8 cellular contexts compared by ENCODE assay signal in genomic region chr7:135645296-135645904, GRCh38. TPM values are rescaled to one million over a fixed set of nuclear protein-coding genes. Genes with fewer than 3 reads are reported as not detected.
DNase-seq lines count a peak whose midpoint lies in the region; ATAC-seq, FAIRE-seq and TF ChIP-seq lines count a peak whose summit lies in the region.

No MANE protein-coding gene starts in this region.

- POLR2A ChIA-PET in CD4-positive, alpha-beta T cell (lab: Charles Lee): interaction anchor here (0.6 to 2.1 kb wide), 3 partner anchors 16 to 371 kb away, joined by 3 to 5 read pairs (median 5); partner anchors contain the start of gene STMP1
- POLR2A ChIA-PET in K562 (lab: Yijun Ruan, JAX): interaction anchor here (0.9 to 3.5 kb wide), 3 partner anchors 17 to 365 kb away, joined by 4 to 24 read pairs (median 6); partner anchors contain the start of gene STMP1

- H3K9me3 ChIP-seq in CD4-positive, alpha-beta T cell (ENCODE audit: control insufficient read depth, low read length): no peaks in the 10 kb centered on the region
- H3K9me3 ChIP-seq in K562 (replicated peaks; ENCODE audit: control insufficient read depth, insufficient read depth, low read depth, low read length) (no peaks in the 10 kb centered on the region), upper lobe of right lung (no peaks in the 10 kb centered on the region)

- H3K27ac ChIP-seq in CD4-positive, alpha-beta T cell (ENCODE audit: low read depth, low read length): no peak overlapping the region
- no peak overlapping the region for H3K27ac ChIP-seq in K562 (ENCODE audit: extremely low read depth, low read depth, low read length)
- no peak overlapping the region for H3K27ac ChIP-seq in upper lobe of right lung

- no peaks in the 10 kb centered on the region for H3K27me3 Mint-ChIP-seq in CD4-positive, alpha-beta T cell

- peak; percentile 92 for ATAC-seq in CD4-positive, alpha-beta T cell (ENCODE audit: poor library complexity)
- ATAC-seq in GM19043 (IDR thresholded peaks at IDR 0.05; ENCODE audit: low read depth, unreplicated experiment): peak; percentile 51
- peak; percentile 81 for ATAC-seq in K562
- ATAC-seq in upper lobe of right lung: peak; percentile 80
- ATAC-seq in HG02571 (IDR thresholded peaks at IDR 0.05; ENCODE audit: unreplicated experiment): no peak

- WGBS in K562 (ENCODE audit: insufficient coverage, low coverage, missing lambda C conversion rate): 64% methylated on average over 6 of the region's 6 CpGs

- H3K9me1 ChIP-seq in K562 (ENCODE audit: control insufficient read depth, insufficient read depth, low read length): no peaks in the 10 kb centered on the region

- CTCF ChIA-PET in CD4-positive, alpha-beta T cell (lab: Charles Lee): interaction anchor here (0.7 to 2.5 kb wide), 14 partner anchors 10 to 371 kb away, joined by 3 to 20 read pairs (median 4); partner anchors contain the start of gene STMP1
- CTCF ChIA-PET in K562 (lab: Yijun Ruan, JAX; ENCODE audit: low intra/inter-chr PET ratio): interaction anchor here (0.5 to 4.8 kb wide), 6 partner anchors 24 to 364 kb away, joined by 3 to 51 read pairs (median 6); no protein-coding TSS in a partner anchor

- no peak overlapping the region for H3K27ac Mint-ChIP-seq in CD4-positive, alpha-beta T cell

- H3K4me1 ChIP-seq in K562 (replicated peaks in 1 of 2; ENCODE audit: control insufficient read depth in 2 of 2, insufficient read depth in 2 of 2, low read length in 2 of 2): peaks cover under 1 to 6% of the 10 kb centered on the region in 2 experiments; a peak in 2 of 5 replicates
- H3K4me1 ChIP-seq in upper lobe of right lung: no peaks in the 10 kb centered on the region

- H3K9me3 Mint-ChIP-seq in CD4-positive, alpha-beta T cell: no peaks in the 10 kb centered on the region

- no peaks in the 10 kb centered on the region for H3K27me3 ChIP-seq in CD4-positive, alpha-beta T cell (ENCODE audit: control insufficient read depth, insufficient read depth, low read length)
- no peaks in the 10 kb centered on the region for H3K27me3 ChIP-seq in K562 (ENCODE audit: control insufficient read depth in 2 of 2, insufficient read depth in 2 of 2, low read length in 2 of 2)
- no peaks in the 10 kb centered on the region for H3K27me3 ChIP-seq in upper lobe of right lung

- intact Hi-C loops in CD4-positive, alpha-beta T cell (cut with DNase I, micrococcal nuclease): loop anchor here (1.0 to 5.0 kb wide), 4 partner anchors 133 to 371 kb away; partner anchors contain the start of gene CNOT4 (in 1 of the 2)
- intact Hi-C loops in K562 (cut with micrococcal nuclease) (loop anchor here (5.0 to 10.0 kb wide), 2 partner anchors 133 to 231 kb away; partner anchors contain the start of gene CNOT4), upper lobe of right lung (cut with DNase I) (no loop called here)

- peak; percentile 75 for FAIRE-seq in K562 (lab: Jason Lieb, UNC)

- no peak overlapping the region for H2AFZ ChIP-seq in K562 (ENCODE audit: low read depth, low read length)

- no peak for TF ChIP-seq EP300 in K562 (IDR thresholded peaks at IDR 0.05; ENCODE audit: low read length)

- H3K36me3 Mint-ChIP-seq in CD4-positive, alpha-beta T cell (ENCODE audit: low read depth): peaks cover 77% of the 10 kb centered on the region

- no peaks in the 10 kb centered on the region for H3K4me1 Mint-ChIP-seq in CD4-positive, alpha-beta T cell (ENCODE audit: low read depth)

- no peaks in the 10 kb centered on the region for H3K79me2 ChIP-seq in K562 (ENCODE audit: control insufficient read depth, insufficient read depth, low read length)

- no peak for DNase-seq in CD4-positive, alpha-beta T cell
- DNase-seq in NCI-H2227 (lab: John Stamatoyannopoulos, UW; ENCODE audit: unreplicated experiment) (peak; percentile 61), K562 (ENCODE audit: extremely low read depth in 1 of 4, low spot score in 3 of 4) (peak; percentile 42 to 61 (median 52)), kidney glomerular epithelial cell (lab: John Stamatoyannopoulos, UW) (peak; percentile 52), upper lobe of right lung (no peak)
- no peak for DNase-seq in NK-92 treated with Interleukin-12 subunit alpha and Interleukin-12 subunit beta, amount 100 ng/mL, for 24 hours (lab: John Stamatoyannopoulos, UW)

- peak; percentile 69 to 72 for TF ChIP-seq RAD21 in K562 (CRISPR knock-in tag; conservative IDR thresholded peaks at IDR 0.05 in 1 of 2, IDR thresholded peaks at IDR 0.05 in 1 of 2)

- no peak for TF ChIP-seq POLR2A in K562 (conservative IDR thresholded peaks at IDR 0.05)

- no peak overlapping the region for H3K9ac ChIP-seq in K562 (ENCODE audit: insufficient read depth in 1 of 2, low read depth in 2 of 2, low read length in 2 of 2)

- H3K36me3 ChIP-seq in K562 (ENCODE audit: control insufficient read depth, insufficient read depth, low read length) (peaks cover 92% of the 10 kb centered on the region), upper lobe of right lung (peaks cover 65% of the 10 kb centered on the region)

- H3K4me3 ChIP-seq in K562: no peak overlapping the region
- no peak overlapping the region for H3K4me3 ChIP-seq in upper lobe of right lung

- in situ Hi-C loops in K562 (cut with MboI): loop anchor here (10.0 kb wide), 1 partner anchor 361 kb away; no protein-coding TSS in a partner anchor

- TF ChIP-seq CTCF in CD4-positive, alpha-beta T cell (IDR thresholded peaks at IDR 0.05): peak; percentile 77
- TF ChIP-seq CTCF in K562 (IDR thresholded peaks at IDR 0.05 in 2 of 3, conservative IDR thresholded peaks at IDR 0.05 in 1 of 3; ENCODE audit: insufficient read depth in 2 of 3, low read depth in 1 of 3, low read length in 3 of 3): peak; percentile 64 to 82 (median 70); a peak in 5 of 6 replicates
- peak; percentile 76 for TF ChIP-seq CTCF in upper lobe of right lung (IDR thresholded peaks at IDR 0.05)

- H3K4me2 ChIP-seq in K562 (ENCODE audit: insufficient read depth, low read length): no peak overlapping the region

- BruUV-seq in K562 (replicated peaks; lab: Mats Ljungman, UMichigan): no TSS peak

- no peak overlapping the region for H3K4me3 Mint-ChIP-seq in CD4-positive, alpha-beta T cell

- no peaks in the 10 kb centered on the region for H4K20me1 ChIP-seq in K562 (replicated peaks; ENCODE audit: control insufficient read depth, insufficient read depth, low read length)

TF ChIP-seq in K562, 482 proteins besides CTCF, POLR2A, EP300 and RAD21 (continues in another document):
- TF ChIP-seq, protein P1, sequence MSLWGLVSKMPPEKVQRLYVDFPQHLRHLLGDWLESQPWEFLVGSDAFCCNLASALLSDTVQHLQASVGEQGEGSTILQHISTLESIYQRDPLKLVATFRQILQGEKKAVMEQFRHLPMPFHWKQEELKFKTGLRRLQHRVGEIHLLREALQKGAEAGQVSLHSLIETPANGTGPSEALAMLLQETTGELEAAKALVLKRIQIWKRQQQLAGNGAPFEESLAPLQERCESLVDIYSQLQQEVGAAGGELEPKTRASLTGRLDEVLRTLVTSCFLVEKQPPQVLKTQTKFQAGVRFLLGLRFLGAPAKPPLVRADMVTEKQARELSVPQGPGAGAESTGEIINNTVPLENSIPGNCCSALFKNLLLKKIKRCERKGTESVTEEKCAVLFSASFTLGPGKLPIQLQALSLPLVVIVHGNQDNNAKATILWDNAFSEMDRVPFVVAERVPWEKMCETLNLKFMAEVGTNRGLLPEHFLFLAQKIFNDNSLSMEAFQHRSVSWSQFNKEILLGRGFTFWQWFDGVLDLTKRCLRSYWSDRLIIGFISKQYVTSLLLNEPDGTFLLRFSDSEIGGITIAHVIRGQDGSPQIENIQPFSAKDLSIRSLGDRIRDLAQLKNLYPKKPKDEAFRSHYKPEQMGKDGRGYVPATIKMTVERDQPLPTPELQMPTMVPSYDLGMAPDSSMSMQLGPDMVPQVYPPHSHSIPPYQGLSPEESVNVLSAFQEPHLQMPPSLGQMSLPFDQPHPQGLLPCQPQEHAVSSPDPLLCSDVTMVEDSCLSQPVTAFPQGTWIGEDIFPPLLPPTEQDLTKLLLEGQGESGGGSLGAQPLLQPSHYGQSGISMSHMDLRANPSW (CRISPR knock-in tag; IDR thresholded peaks at IDR 0.05): no peak
- TF ChIP-seq, protein P2, sequence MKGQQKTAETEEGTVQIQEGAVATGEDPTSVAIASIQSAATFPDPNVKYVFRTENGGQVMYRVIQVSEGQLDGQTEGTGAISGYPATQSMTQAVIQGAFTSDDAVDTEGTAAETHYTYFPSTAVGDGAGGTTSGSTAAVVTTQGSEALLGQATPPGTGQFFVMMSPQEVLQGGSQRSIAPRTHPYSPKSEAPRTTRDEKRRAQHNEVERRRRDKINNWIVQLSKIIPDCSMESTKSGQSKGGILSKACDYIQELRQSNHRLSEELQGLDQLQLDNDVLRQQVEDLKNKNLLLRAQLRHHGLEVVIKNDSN (CRISPR knock-in tag; IDR thresholded peaks at IDR 0.05): no peak
- TF ChIP-seq TOE1 (IDR thresholded peaks at IDR 0.05; ENCODE audit: borderline replicate concordance): no peak
- no peak for TF ChIP-seq TOE1 (CRISPR knock-in tag; IDR thresholded peaks at IDR 0.05; ENCODE audit: borderline replicate concordance, low read depth)
- no peak for TF ChIP-seq CBX8 (IDR thresholded peaks at IDR 0.05; ENCODE audit: borderline replicate concordance, extremely low read depth, low read depth, low read length, poor library complexity, severe bottlenecking)

RNA-seq across cellular contexts. Expression of gene STMP1, which starts 16.9 kb away (rescaled TPM):
- total RNA-seq in CD4-positive, alpha-beta T cell: 10 to 100 TPM; 11.5 to 14.1 TPM
- total RNA-seq in K562 (2011; cell fraction: chromatin; rRNA removed; ENCODE audit: low replicate concordance): 23.9 and 54.4 TPM in 2 replicates
- total RNA-seq in K562 (2011; cell fraction: nucleolus; rRNA removed): 18.5 and 19.9 TPM in 2 replicates
- 44.6 and 66.5 TPM in 2 replicates for total RNA-seq in K562 (2011; cell fraction: nucleoplasm; rRNA removed)
- total RNA-seq in K562 (2014; rRNA removed) (10.6 and 18.5 TPM in 2 replicates), K562 (2014; rRNA removed; fragmentation: Illumina TruSeq; extraction: Trizol) (47.8 and 54.0 TPM in 2 replicates), K562 (2015; rRNA removed; fragmentation: Illumina TruSeq; extraction: Trizol) (35.1 and 36.5 TPM in 2 replicates), K562 (2021) (56.8 and 59.8 TPM in 2 replicates), upper lobe of right lung (23.4 TPM)
- polyA plus RNA-seq in K562 (2011; rRNA removed) (58.4 and 66.1 TPM in 2 replicates), K562 (2014; fragmentation: Illumina TruSeq; extraction: Trizol) (57.9 and 67.7 TPM in 2 replicates), K562 (2014; fragmentation: Nextera tagmentation; extraction: Ambion mirVana) (100 to 1,000 TPM; 175 to 249 TPM), K562 (2014; rRNA removed) (41.5 and 53.9 TPM in 2 replicates)
- polyA plus RNA-seq in K562 (2011; cell fraction: cytosol; rRNA removed): 16.5 and 48.0 TPM in 2 replicates
- polyA plus RNA-seq in K562 (2011; cell fraction: nucleus; rRNA removed): 17.4 and 32.2 TPM in 2 replicates
- polyA plus RNA-seq in K562 (2012): 66.4 and 79.0 TPM in 2 replicates
- polyA minus RNA-seq in K562 (2011; rRNA and poly(A)+ RNA removed): 35.3 and 55.2 TPM in 2 replicates
- 21.3 and 22.6 TPM in 2 replicates for polyA minus RNA-seq in K562 (2011; cell fraction: cytosol; rRNA and poly(A)+ RNA removed)
- 18.3 and 36.7 TPM in 2 replicates for polyA minus RNA-seq in K562 (2011; cell fraction: nucleus; rRNA and poly(A)+ RNA removed)

Comparison
In these comparisons a context has a peak if more than half of its experiments do, and no peak if none do; other contexts are left out.
1. DNase-seq: peak in NCI-H2227 (single experiment), K562 (4 of 4) and kidney glomerular epithelial cell (single experiment); none in CD4-positive, alpha-beta T cell (0 of 10), upper lobe of right lung (single experiment) and NK-92 treated with Interleukin-12 subunit alpha and Interleukin-12 subunit beta, amount 100 ng/mL, for 24 hours (single experiment).
2. Peak in every context shown above with its lines, with median percentiles within 50 percentile points of each other: CTCF ChIP-seq.